Comparison of ENCODE assay signal across 10 cellular contexts in the genomic region with DNA sequence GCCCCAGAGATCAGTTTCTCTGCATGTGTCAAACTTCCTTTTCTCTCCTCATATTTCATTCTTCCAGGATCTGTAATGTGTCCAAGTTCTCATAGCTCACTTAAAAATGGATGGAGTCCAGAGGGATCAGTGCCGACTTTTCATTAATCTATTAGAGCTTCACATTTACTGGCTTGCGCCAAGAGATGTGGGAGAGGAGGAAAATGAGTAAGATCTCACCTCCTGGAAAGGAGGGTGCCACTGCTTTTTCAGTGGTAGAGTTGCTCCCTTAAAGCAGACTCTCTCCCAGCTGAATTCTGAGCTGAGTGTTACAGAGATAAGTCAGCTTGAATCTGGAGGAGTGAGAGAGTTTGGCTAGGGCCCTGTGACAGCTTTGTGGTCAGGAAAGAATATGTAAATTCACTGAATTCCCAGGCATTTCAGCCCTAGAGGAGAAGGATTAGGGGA.
A peak's percentile ranks its signal among the peaks of the same experiment; 100 is the strongest.
DNase-seq lines count a peak whose midpoint lies in the region; ATAC-seq and TF ChIP-seq lines count a peak whose summit lies in the region.
"Had no signal": no experiment of that assay in that cellular context is flagged by ENCODE, and none has a peak within 500 bp of the region (broad histone marks: within the 10 kb centered on the region; RNA-seq: fewer than 3 reads in every experiment).

No MANE protein-coding gene starts in this region.

- no peak for TF ChIP-seq CTCF in uterus (IDR thresholded peaks at IDR 0.05)

- H3K36me3 ChIP-seq in uterus = no peaks in the 10 kb centered on the region

- no peak overlapping the region for H3K4me3 ChIP-seq in uterus

- no peaks in the 10 kb centered on the region for H3K9me3 ChIP-seq in uterus

- intact Hi-C loops in Right ventricle myocardium inferior (cut with DNase I) (no loop called here), cardiac septum (cut with DNase I) (no loop called here), uterus (cut with DNase I; ENCODE audit: low total_unique reads) (no loop called here)

- peak overlapping the region; percentile 30 to 74 for H3K27ac ChIP-seq in uterus
- H3K27ac ChIP-seq: 22Rv1 had no signal

- H3K4me1 ChIP-seq in uterus = peaks cover 0 to 7% of the 10 kb centered on the region in 2 donors

- TF ChIP-seq POLR2A in uterus (IDR thresholded peaks at IDR 0.05) = no peak

- no peak for DNase-seq in Right ventricle myocardium inferior (ENCODE audit: missing footprints)
- no peak for DNase-seq in cardiac septum (ENCODE audit: low spot score)
- DNase-seq in dermis blood vessel endothelial cell = peak; percentile 72
- peak; percentile 84 for DNase-seq in kidney tubule cell (ENCODE audit: low spot score)
- peak; percentile 40 to 46 for DNase-seq in uterus
- no peak for DNase-seq in NCI-H146 treated with DMSO at 0.1 percent for 48 hours (lab: John Stamatoyannopoulos, UW; ENCODE audit: unreplicated experiment)
- no peak for DNase-seq in NCI-H1694 treated with DMSO at 0.1 percent for 48 hours (lab: John Stamatoyannopoulos, UW)
- DNase-seq: activated naive CD4-positive, alpha-beta T cell treated with anti-CD3 and anti-CD28 coated beads, Interleukin-2, amount 50 U/mL, for 16 hours had no signal

- no peaks in the 10 kb centered on the region for H3K27me3 ChIP-seq in uterus

- ATAC-seq in Right ventricle myocardium inferior (peak; percentile 93), HG02623 (IDR thresholded peaks at IDR 0.05; ENCODE audit: unreplicated experiment) (no peak)

Comparison
In these comparisons a context has a peak if more than half of its experiments do, and no peak if none do; other contexts are left out.
1. DNase-seq: peak in dermis blood vessel endothelial cell (single experiment), kidney tubule cell (single experiment) and uterus (2 of 2); none in Right ventricle myocardium inferior (single experiment), cardiac septum (single experiment), NCI-H146 treated with DMSO at 0.1 percent for 48 hours (single experiment) and NCI-H1694 treated with DMSO at 0.1 percent for 48 hours (single experiment).